ENCODE assay signal across 30 cellular contexts in genomic region chr7:79258826-79259225, GRCh38.
"Had no signal": no experiment of that assay in that cellular context is flagged by ENCODE, and none has a peak within 500 bp of the region (broad histone marks: within the 10 kb centered on the region; RNA-seq: fewer than 3 reads in every experiment).

No MANE protein-coding gene starts in this region.

- H3K27me3 Mint-ChIP-seq: stimulated activated memory B cell treated with anti-CD40 and anti-IgM and Interleukin-4, amounts not matched to agents 10 μg/mL and 1 μg/mL and 100 μg/mL, for 72 hours had no signal

- H3K27ac ChIP-seq: coronary artery, esophagus muscularis mucosa, foreskin keratinocyte, gastroesophageal sphincter, heart left ventricle, hepatocyte, left lung, prostate gland, right atrium auricular region, testis, tibial artery, upper lobe of left lung had no signal

- ATAC-seq: foreskin keratinocyte; gastroesophageal sphincter; heart left ventricle; left cardiac atrium; left lung; mucosa of descending colon; naive thymus-derived CD4-positive, alpha-beta T cell; sciatic nerve; stimulated activated memory B cell treated with anti-CD40 and anti-IgM and Interleukin-4, amounts not matched to agents 10 μg/mL and 1 μg/mL and 100 μg/mL, for 72 hours; stimulated activated naive CD8-positive, alpha-beta T cell treated with anti-CD3 and anti-CD28 coated beads, Interleukin-15, Interleukin-2, amounts not matched to agents 100 U/mL and 50 U/mL, for 24 hours had no signal

- H3K4me3 Mint-ChIP-seq: mesothelial cell of epicardium; naive thymus-derived CD4-positive, alpha-beta T cell; nephron progenitor cell; stimulated activated memory B cell treated with anti-CD40 and anti-IgM and Interleukin-4, amounts not matched to agents 10 μg/mL and 1 μg/mL and 100 μg/mL, for 72 hours had no signal

- H3K4me1 ChIP-seq: esophagus muscularis mucosa, foreskin keratinocyte, gastroesophageal sphincter, heart left ventricle, left lung, prostate gland, right atrium auricular region, testis, tibial artery, upper lobe of left lung had no signal

- H3K9me3 Mint-ChIP-seq: nephron progenitor cell had no signal

- H3K4me1 Mint-ChIP-seq: naive thymus-derived CD4-positive, alpha-beta T cell; nephron progenitor cell; stimulated activated memory B cell treated with anti-CD40 and anti-IgM and Interleukin-4, amounts not matched to agents 10 μg/mL and 1 μg/mL and 100 μg/mL, for 72 hours had no signal

- DNase-seq: dermis blood vessel endothelial cell; effector memory CD4-positive, alpha-beta T cell; foreskin keratinocyte; heart left ventricle; left cardiac atrium; left lung; mesenchymal stem cell; mucosa of descending colon; naive thymus-derived CD4-positive, alpha-beta T cell; nephron progenitor cell; nucleus accumbens; stimulated activated CD4-positive, alpha-beta T cell treated with anti-CD3 and anti-CD28 coated beads, Interleukin-2, amount 100 ng/mL, for 24 hours; stimulated activated CD4-positive, alpha-beta T cell treated with anti-CD3 and anti-CD28 coated beads, Interleukin-4, amount 100 ng/mL, for 4 hours; stimulated activated naive CD8-positive, alpha-beta T cell treated with anti-CD3 and anti-CD28 coated beads, Interleukin-15, Interleukin-2, amounts not matched to agents 100 U/mL and 50 U/mL, for 24 hours; substantia nigra; testis; tibial artery; upper lobe of left lung had no signal

- H3K36me3 Mint-ChIP-seq: mesothelial cell of epicardium; naive thymus-derived CD4-positive, alpha-beta T cell; stimulated activated memory B cell treated with anti-CD40 and anti-IgM and Interleukin-4, amounts not matched to agents 10 μg/mL and 1 μg/mL and 100 μg/mL, for 72 hours had no signal

- H3K79me2 ChIP-seq: hepatocyte had no signal

- H3K27ac Mint-ChIP-seq: mesothelial cell of epicardium; naive thymus-derived CD4-positive, alpha-beta T cell; nephron progenitor cell; stimulated activated memory B cell treated with anti-CD40 and anti-IgM and Interleukin-4, amounts not matched to agents 10 μg/mL and 1 μg/mL and 100 μg/mL, for 72 hours had no signal

- H2AFZ ChIP-seq: hepatocyte had no signal

- H3K4me2 ChIP-seq: hepatocyte had no signal

- FAIRE-seq: endothelial cell of umbilical vein, islet of Langerhans, urothelium cell line had no signal

- H3K4me3 ChIP-seq: coronary artery, esophagus muscularis mucosa, gastroesophageal sphincter, heart left ventricle, hepatocyte, left lung, mucosa of descending colon, prostate gland, right atrium auricular region, testis, tibial artery, upper lobe of left lung had no signal

- H3K27me3 ChIP-seq: esophagus muscularis mucosa, foreskin keratinocyte, gastroesophageal sphincter, heart left ventricle, hepatocyte, left lung, right atrium auricular region, testis, tibial artery, upper lobe of left lung had no signal

- H3K36me3 ChIP-seq: esophagus muscularis mucosa, gastroesophageal sphincter, heart left ventricle, left lung, prostate gland, right atrium auricular region, tibial artery, upper lobe of left lung had no signal

- H3K9me3 ChIP-seq: esophagus muscularis mucosa, gastroesophageal sphincter, heart left ventricle, left lung, mucosa of descending colon, prostate gland, right atrium auricular region, testis, tibial artery, upper lobe of left lung had no signal
